ENCODE assay signal across 8 cellular contexts in genomic region chr7:116953727-116954442, GRCh38. TPM values are rescaled to one million over a fixed set of nuclear protein-coding genes. Genes with fewer than 3 reads are reported as not detected.
DNase-seq lines count a peak whose midpoint lies in the region; ATAC-seq and TF ChIP-seq lines count a peak whose summit lies in the region.

No MANE protein-coding gene starts in this region.

- WGBS in tibial nerve, 2 donors, result 0 to 1% methylated on average over 10 to 40 of the region's 89 CpGs

- no peaks in the 10 kb centered on the region for H3K9me3 Mint-ChIP-seq in activated T-helper 17 cell treated with anti-CD3 and anti-CD28 coated beads, Interleukin-2, amount 50 U/mL, for 72 hours
- H3K9me3 Mint-ChIP-seq in nephron, result no peaks in the 10 kb centered on the region

- H3K36me3 ChIP-seq in tibial nerve, result no peaks in the 10 kb centered on the region

- peak in 1 of 2 donors; percentile 39 for TF ChIP-seq EP300 in tibial nerve (IDR thresholded peaks at IDR 0.05)

- TF ChIP-seq POLR2A in tibial nerve (IDR thresholded peaks at IDR 0.05), result peak; percentile 9 to 67

- peaks cover 3 to 40% (median 13%) of the 10 kb centered on the region in 4 donors for H3K4me1 ChIP-seq in tibial nerve

- peak overlapping the region; percentile 86 for H3K27ac Mint-ChIP-seq in activated T-helper 17 cell treated with anti-CD3 and anti-CD28 coated beads, Interleukin-2, amount 50 U/mL, for 72 hours
- peak overlapping the region; percentile 98 to 100 (median 99) for H3K27ac Mint-ChIP-seq in nephron

- no peaks in the 10 kb centered on the region for H3K27me3 ChIP-seq in tibial nerve

- peaks cover 15% of the 10 kb centered on the region for H3K4me1 Mint-ChIP-seq in activated T-helper 17 cell treated with anti-CD3 and anti-CD28 coated beads, Interleukin-2, amount 50 U/mL, for 72 hours
- peaks cover 37% of the 10 kb centered on the region for H3K4me1 Mint-ChIP-seq in nephron

- no peak for TF ChIP-seq CTCF in nephron (IDR thresholded peaks at IDR 0.05; ENCODE audit: unreplicated experiment in 3 of 3)
- no peak for TF ChIP-seq CTCF in tibial nerve (IDR thresholded peaks at IDR 0.05)

- H3K4me3 ChIP-seq in tibial nerve, result peak overlapping the region; percentile 64 to 99 (median 88)

- ATAC-seq in HG03432 (IDR thresholded peaks at IDR 0.05; ENCODE audit: unreplicated experiment), result peak; percentile 54
- peak; percentile 58 for ATAC-seq in activated T-helper 17 cell treated with anti-CD3 and anti-CD28 coated beads, Interleukin-2, amount 50 U/mL, for 72 hours (replicated peaks)

- H3K27me3 Mint-ChIP-seq in activated T-helper 17 cell treated with anti-CD3 and anti-CD28 coated beads, Interleukin-2, amount 50 U/mL, for 72 hours, result no peaks in the 10 kb centered on the region
- no peaks in the 10 kb centered on the region for H3K27me3 Mint-ChIP-seq in nephron (ENCODE audit: low read depth)

- H3K4me3 Mint-ChIP-seq in activated T-helper 17 cell treated with anti-CD3 and anti-CD28 coated beads, Interleukin-2, amount 50 U/mL, for 72 hours, result peak overlapping the region; percentile 89
- H3K4me3 Mint-ChIP-seq in nephron, result peak overlapping the region; percentile 97 to 98 (median 98)

- no peaks in the 10 kb centered on the region for H3K9me3 ChIP-seq in tibial nerve

- peaks cover 10% of the 10 kb centered on the region for H3K36me3 Mint-ChIP-seq in activated T-helper 17 cell treated with anti-CD3 and anti-CD28 coated beads, Interleukin-2, amount 50 U/mL, for 72 hours (ENCODE audit: low read depth)
- H3K36me3 Mint-ChIP-seq in nephron (ENCODE audit: low read depth), result no peaks in the 10 kb centered on the region

- H3K27ac ChIP-seq in tibial nerve, result peak overlapping the region; percentile 98 to 100 (median 99)

- peak; percentile 82 for DNase-seq in COLO668 (lab: John Stamatoyannopoulos, UW; ENCODE audit: unreplicated experiment)
- DNase-seq in GM19240 (ENCODE audit: insufficient read length, low spot score), result peak; percentile 14
- peak; percentile 52 for DNase-seq in NCI-H774 (lab: John Stamatoyannopoulos, UW)
- peak; percentile 80 for DNase-seq in fibroblast of the conjunctiva (ENCODE audit: low read depth)
- peak; percentile 23 to 47 for DNase-seq in tibial nerve (ENCODE audit: low spot score in 2 of 2)

RNA-seq across cellular contexts. Expression of gene ST7, which starts 0.6 kb away (rescaled TPM):
- 10 to 100 TPM; 12.5 to 14.4 TPM for total RNA-seq in activated T-helper 17 cell treated with anti-CD3 and anti-CD28 coated beads, Interleukin-2, amount 50 U/mL, for 72 hours
- 10 to 100 TPM; 13.5 to 24.9 (median 18.6) TPM for total RNA-seq in tibial nerve

Comparison
In these comparisons a context has a peak if more than half of its experiments do, and no peak if none do; other contexts are left out.
1. Peak in every context shown above with its lines: DNase-seq, ATAC-seq, H3K4me3 ChIP-seq and H3K27ac ChIP-seq.
2. DNase-seq: peak in every context shown above with its lines; median percentile 82 in COLO668; 80 in fibroblast of the conjunctiva; 52 in NCI-H774; 35 in tibial nerve; 14 in GM19240.